10 cellular contexts compared by ENCODE assay signal in the genomic region with DNA sequence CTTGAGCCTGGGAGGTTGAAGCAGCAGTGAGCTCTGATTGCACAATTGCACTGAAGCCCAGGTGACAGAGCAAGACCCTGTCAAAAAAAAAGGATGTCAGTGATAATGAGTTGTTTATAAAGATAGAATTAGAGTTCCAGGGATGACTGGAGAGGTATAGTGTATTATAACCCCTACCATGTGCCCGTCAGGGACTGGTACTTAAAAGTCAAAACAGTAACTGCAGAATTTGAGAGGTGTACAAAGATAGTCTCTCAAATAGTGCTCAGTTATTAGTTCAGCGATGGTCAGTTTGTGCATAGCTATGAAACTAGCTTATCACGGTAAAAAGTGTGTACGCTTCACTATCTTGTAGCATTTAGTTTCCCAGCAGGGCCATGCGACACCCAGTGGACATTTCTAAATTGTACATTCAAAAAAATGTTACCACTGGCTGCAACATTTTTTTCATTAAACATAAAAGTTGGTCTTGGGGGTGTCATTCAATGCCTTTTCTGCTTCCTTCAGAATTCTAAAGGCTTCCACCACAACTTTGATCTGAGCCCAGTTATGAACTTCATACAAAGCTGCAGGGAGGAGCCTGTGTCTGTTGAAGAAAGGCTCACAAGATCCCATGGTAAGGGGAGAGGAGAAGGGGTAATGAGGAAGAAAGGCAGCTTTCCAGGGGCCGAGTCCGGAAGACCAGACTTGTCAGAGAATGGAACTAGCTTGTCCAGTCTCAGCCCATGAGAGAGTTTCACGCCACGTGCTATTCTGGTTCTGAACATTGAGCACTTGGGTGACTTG. TPM values are rescaled to one million over a fixed set of nuclear protein-coding genes. Genes with fewer than 3 reads are reported as not detected.
DNase-seq lines count a peak whose midpoint lies in the region; ATAC-seq and TF ChIP-seq lines count a peak whose summit lies in the region.
"Had no signal": no experiment of that assay in that cellular context is flagged by ENCODE, and none has a peak within 500 bp of the region (broad histone marks: within the 10 kb centered on the region; RNA-seq: fewer than 3 reads in every experiment).

No MANE protein-coding gene starts in this region.

- in situ Hi-C loops in transverse colon (cut with MboI; ENCODE audit: low pct_ligation_motif_present in 1 of 4, low pct_unique_long_range_greater_than_20kb in 1 of 4, low sequenced_read_pairs in 3 of 4), result loop anchor here (10.0 to 25.0 kb wide), 2 partner anchors 157 to 175 kb away; no protein-coding TSS in a partner anchor

- peaks cover 0 to 27% (median 0%) of the 10 kb centered on the region in 7 donors for H3K27me3 ChIP-seq in heart right ventricle
- H3K27me3 ChIP-seq in OCI-LY1 (ENCODE audit: insufficient read depth, low read length), result no peaks in the 10 kb centered on the region
- H3K27me3 ChIP-seq in transverse colon, result no peaks in the 10 kb centered on the region

- DNase-seq in heart right ventricle (no peak), left cardiac atrium (no peak), epithelial cell of esophagus (ENCODE audit: low read depth) (peak; percentile 27), transverse colon (no peak), NCI-H2227 treated with DMSO at 0.1 percent for 48 hours (lab: John Stamatoyannopoulos, UW) (no peak), DMS153 (lab: John Stamatoyannopoulos, UW) (no peak), NCI-H128 (lab: John Stamatoyannopoulos, UW; ENCODE audit: unreplicated experiment) (no peak)
- DNase-seq: activated CD8-positive, alpha-beta memory T cell treated with anti-CD3 and anti-CD28 coated beads, Interleukin-2, amount 50 U/mL, for 48 hours had no signal

- H3F3A ChIP-seq in OCI-LY1 (ENCODE audit: insufficient read depth, low read length), result no peaks in the 10 kb centered on the region

- no peak for TF ChIP-seq EP300 in transverse colon (IDR thresholded peaks at IDR 0.05; ENCODE audit: low read depth)

- ATAC-seq in heart right ventricle (no peak), left cardiac atrium (no peak)

- TF ChIP-seq POLR2A in transverse colon (IDR thresholded peaks at IDR 0.05), result no peak

- no peaks in the 10 kb centered on the region for H3K4me1 ChIP-seq in heart right ventricle
- no peaks in the 10 kb centered on the region for H3K4me1 ChIP-seq in OCI-LY1 (ENCODE audit: insufficient read depth, low read length, severe bottlenecking)
- H3K4me1 ChIP-seq in transverse colon, result no peaks in the 10 kb centered on the region

- intact Hi-C loops in heart right ventricle (cut with DNase I) (loop anchor here in 5 of 10 donors (5.0 to 10.0 kb wide), 5 partner anchors 115 to 1365 kb away; a partner anchor contains a TSS), left cardiac atrium (cut with DNase I) (loop anchor here in 1 of 2 donors (10.0 kb wide), 1 partner anchor 1175 kb away; no protein-coding TSS in a partner anchor), transverse colon (cut with DNase I; ENCODE audit: low total_unique reads) (no loop called here)

- H2AFZ ChIP-seq in OCI-LY1 (ENCODE audit: low read length), result no peak overlapping the region

- no peak overlapping the region for H3K9ac ChIP-seq in OCI-LY1 (ENCODE audit: low read length)

- H3K4me3 ChIP-seq in heart right ventricle, result no peak overlapping the region
- no peak overlapping the region for H3K4me3 ChIP-seq in OCI-LY1 (ENCODE audit: low read depth, low read length, poor library complexity, severe bottlenecking)
- no peak overlapping the region for H3K4me3 ChIP-seq in epithelial cell of esophagus (ENCODE audit: low read length)
- no peak overlapping the region for H3K4me3 ChIP-seq in transverse colon

- H3K9me3 ChIP-seq in heart right ventricle (no peaks in the 10 kb centered on the region), OCI-LY1 (ENCODE audit: low read length) (no peaks in the 10 kb centered on the region), transverse colon (no peaks in the 10 kb centered on the region)

- H3K4me2 ChIP-seq in OCI-LY1 (ENCODE audit: low read length), result no peak overlapping the region

- no peaks in the 10 kb centered on the region for H3K79me2 ChIP-seq in OCI-LY1 (ENCODE audit: insufficient read depth, low read length)

- H4K20me1 ChIP-seq in OCI-LY1 (ENCODE audit: insufficient read depth, low read length), result no peaks in the 10 kb centered on the region

- H3K27ac ChIP-seq in heart right ventricle, result no peak overlapping the region
- H3K27ac ChIP-seq in OCI-LY1 (ENCODE audit: low read depth, low read length, poor library complexity, severe bottlenecking), result no peak overlapping the region
- H3K27ac ChIP-seq in transverse colon, result no peak overlapping the region
- H3K27ac ChIP-seq: HL-60 had no signal

- no peaks in the 10 kb centered on the region for H3K36me3 ChIP-seq in heart right ventricle
- H3K36me3 ChIP-seq in OCI-LY1 (ENCODE audit: insufficient read depth, low read length), result no peaks in the 10 kb centered on the region
- no peaks in the 10 kb centered on the region for H3K36me3 ChIP-seq in transverse colon

- peak in 8 of 9 donors; percentile 13 to 59 (median 48) for TF ChIP-seq CTCF in heart right ventricle (IDR thresholded peaks at IDR 0.05)
- TF ChIP-seq CTCF in OCI-LY1 (IDR thresholded peaks at IDR 0.05; ENCODE audit: low read length), result peak; percentile 42
- peak; percentile 45 for TF ChIP-seq CTCF in epithelial cell of esophagus (IDR thresholded peaks at IDR 0.05; ENCODE audit: insufficient read depth, low read depth, low read length, missing control alignments)
- TF ChIP-seq CTCF in transverse colon (IDR thresholded peaks at IDR 0.05), result peak; percentile 19 to 41 (median 33)

- no peaks in the 10 kb centered on the region for H3K9me2 ChIP-seq in OCI-LY1 (ENCODE audit: low read depth, low read length)

- 44% methylated on average over 9 of the region's 9 CpGs for WGBS in heart right ventricle, 2 donors
- 40 to 50% methylated on average over 1 to 9 of the region's 9 CpGs for WGBS in transverse colon (ENCODE audit: low coverage in 1 of 2), 2 donors

RNA-seq across cellular contexts. Expression of a gene that starts 9.2 kb away (rescaled TPM):
- 1 to 10 TPM in 6 of 10 donors, under 1 TPM in 4; 0.32 to 6.8 (median 1.1) TPM for total RNA-seq in heart right ventricle
- 1 to 10 TPM in 1 of 2 donors, under 1 TPM in 1; 0.73 to 1.3 TPM for polyA plus RNA-seq in heart right ventricle
- total RNA-seq in left cardiac atrium, result 10 to 100 TPM; 21.1 to 24.8 TPM
- total RNA-seq in transverse colon, result 1 to 10 TPM; 3.0 to 6.8 (median 4.2) TPM
